17 cellular contexts compared by ENCODE assay signal in genomic region chr5:34005211-34005610, GRCh38. TPM values are rescaled to one million over a fixed set of nuclear protein-coding genes. Genes with fewer than 3 reads are reported as not detected.
A peak's percentile ranks its signal among the peaks of the same experiment; 100 is the strongest.
DNase-seq lines count a peak whose midpoint lies in the region; ATAC-seq and TF ChIP-seq lines count a peak whose summit lies in the region.
"Had no signal": no experiment of that assay in that cellular context is flagged by ENCODE, and none has a peak within 500 bp of the region (broad histone marks: within the 10 kb centered on the region; RNA-seq: fewer than 3 reads in every experiment).

No MANE protein-coding gene starts in this region.

- ATAC-seq in HG02759 (IDR thresholded peaks at IDR 0.05; ENCODE audit: unreplicated experiment) = no peak
- ATAC-seq: activated CD8-positive, alpha-beta memory T cell treated with anti-CD3 and anti-CD28 coated beads, Interleukin-2, amount 10 ng/mL, durations not matched to agents 7 days and 5 days; esophagus mucosa; heart left ventricle; right cardiac atrium had no signal

- peaks cover 53% of the 10 kb centered on the region for H3K4me1 ChIP-seq in Caco-2
- H3K4me1 ChIP-seq in tibial nerve = peaks cover 0 to 18% (median 8%) of the 10 kb centered on the region in 4 donors

- DNase-seq in ACHN (peak; percentile 92), Caco-2 (no peak), NCI-H446 (lab: John Stamatoyannopoulos, UW) (no peak), tibial nerve (ENCODE audit: low spot score in 2 of 2) (no peak)
- DNase-seq: activated CD8-positive, alpha-beta memory T cell treated with anti-CD3 and anti-CD28 coated beads, Interleukin-2, amount 10 ng/mL, durations not matched to agents 7 days and 5 days; activated naive CD4-positive, alpha-beta T cell; brain microvascular endothelial cell; DMS53; heart left ventricle; midbrain; right cardiac atrium; T-helper 1 cell; trophoblast cell had no signal

- in situ Hi-C loops in ACHN (cut with HindIII; ENCODE audit: low pct_ligation_motif_present, low pct_unique_long_range_greater_than_20kb, low sequenced_read_pairs) = no loop called here

- peaks cover 48% of the 10 kb centered on the region for H3K4me1 Mint-ChIP-seq in Caco-2 (ENCODE audit: low read depth, unreplicated experiment)
- peaks cover 74% of the 10 kb centered on the region for H3K4me1 Mint-ChIP-seq in brain

- WGBS in tibial nerve, 2 donors = 93 to 95% methylated on average over 4 of the region's 4 CpGs

- TF ChIP-seq EP300 in tibial nerve (IDR thresholded peaks at IDR 0.05) = no peak

- POLR2A ChIA-PET in Caco-2 (lab: Charles Lee) = no interaction called here

- no peaks in the 10 kb centered on the region for H3K9me3 ChIP-seq in Caco-2
- H3K9me3 ChIP-seq in tibial nerve = no peaks in the 10 kb centered on the region
- H3K9me3 ChIP-seq: BLaER1, heart left ventricle had no signal

- H3K27ac ChIP-seq in tibial nerve = no peak overlapping the region
- H3K27ac ChIP-seq: BLaER1, brain microvascular endothelial cell, heart left ventricle had no signal

- H3K4me3 Mint-ChIP-seq in Caco-2 (ENCODE audit: unreplicated experiment) = peak overlapping the region; percentile 84
- H3K4me3 Mint-ChIP-seq in brain = peak overlapping the region in 3 of 5 experiments; percentile 45 to 82 (median 73)
- H3K4me3 Mint-ChIP-seq: activated CD8-positive, alpha-beta memory T cell treated with anti-CD3 and anti-CD28 coated beads, Interleukin-2, amount 10 ng/mL, durations not matched to agents 7 days and 5 days had no signal

- peaks cover 2% of the 10 kb centered on the region for H3K9me3 Mint-ChIP-seq in Caco-2 (ENCODE audit: unreplicated experiment)
- no peaks in the 10 kb centered on the region for H3K9me3 Mint-ChIP-seq in brain

- BruUV-seq in Caco-2 (replicated peaks; lab: Mats Ljungman, UMichigan) = no TSS peak

- H3K27ac Mint-ChIP-seq in Caco-2 (ENCODE audit: unreplicated experiment) (no peak overlapping the region), brain (peak overlapping the region in 1 of 5 experiments; percentile 15)
- H3K27ac Mint-ChIP-seq: activated CD8-positive, alpha-beta memory T cell treated with anti-CD3 and anti-CD28 coated beads, Interleukin-2, amount 10 ng/mL, durations not matched to agents 7 days and 5 days had no signal

- H3K4me3 ChIP-seq in Caco-2 (ENCODE audit: low read depth, low read length) (peak overlapping the region; percentile 85), tibial nerve (no peak overlapping the region)
- H3K4me3 ChIP-seq: BLaER1, heart left ventricle had no signal

- no peaks in the 10 kb centered on the region for H3K27me3 ChIP-seq in Caco-2 (replicated peaks; ENCODE audit: control insufficient read depth, insufficient read depth, low read length)
- no peaks in the 10 kb centered on the region for H3K27me3 ChIP-seq in tibial nerve
- H3K27me3 ChIP-seq: BLaER1, brain microvascular endothelial cell, heart left ventricle had no signal

- H3K36me3 Mint-ChIP-seq in Caco-2 (ENCODE audit: insufficient read depth, unreplicated experiment) (peaks cover 77% of the 10 kb centered on the region), brain (peaks cover 25% of the 10 kb centered on the region)

- TF ChIP-seq POLR2A in tibial nerve (IDR thresholded peaks at IDR 0.05) = no peak

- CTCF ChIA-PET in Caco-2 (lab: Charles Lee) = no interaction called here

- H3K27me3 Mint-ChIP-seq in Caco-2 (ENCODE audit: insufficient read depth, unreplicated experiment) = no peaks in the 10 kb centered on the region
- peaks cover 3% of the 10 kb centered on the region for H3K27me3 Mint-ChIP-seq in brain
- H3K27me3 Mint-ChIP-seq: activated CD8-positive, alpha-beta memory T cell treated with anti-CD3 and anti-CD28 coated beads, Interleukin-2, amount 10 ng/mL, durations not matched to agents 7 days and 5 days had no signal

- H3K36me3 ChIP-seq in Caco-2 (ENCODE audit: control insufficient read depth, insufficient read depth, low read length) = peaks cover 10% of the 10 kb centered on the region
- H3K36me3 ChIP-seq in tibial nerve = peaks cover 0 to 34% (median 0%) of the 10 kb centered on the region in 3 donors
- H3K36me3 ChIP-seq: brain microvascular endothelial cell had no signal

- intact Hi-C loops in Caco-2 (cut with micrococcal nuclease; ENCODE audit: unreplicated experiment) = loop anchor here (2.0 kb wide), 1 partner anchor 910 kb away; the partner anchor contains the start of genes BRIX1 and RAD1

- TF ChIP-seq CTCF in Caco-2 (IDR thresholded peaks at IDR 0.05; ENCODE audit: insufficient read depth in 1 of 2, low read depth in 1 of 2, low read length in 1 of 2, severe bottlenecking in 1 of 2, unreplicated experiment in 1 of 2) = no peak
- TF ChIP-seq CTCF in brain (conservative IDR thresholded peaks at IDR 0.05) = no peak
- no peak for TF ChIP-seq CTCF in tibial nerve (IDR thresholded peaks at IDR 0.05)

RNA-seq across cellular contexts. Expression of gene AMACR, which starts 2.6 kb away (rescaled TPM):
- total RNA-seq in Caco-2 (2022) (196 and 204 TPM in 2 replicates), tibial nerve (10 to 100 TPM in 1 of 4 donors, 1 to 10 TPM in 3; 3.7 to 10.7 (median 7.5) TPM)
- 23.1 TPM for polyA plus RNA-seq in brain (ENCODE audit: insufficient read depth, low read depth, low replicate concordance)

RNA-seq across cellular contexts. Expression of gene SLC45A2, which starts 20.7 kb away (rescaled TPM):
- total RNA-seq in Caco-2 (2022) (0.91 and 1.1 TPM in 2 replicates), tibial nerve (not detected)
- 0.15 TPM for polyA plus RNA-seq in brain (ENCODE audit: insufficient read depth, low read depth, low replicate concordance)
- total RNA-seq: esophagus mucosa had no signal
- polyA plus RNA-seq: heart left ventricle had no signal

RNA-seq across cellular contexts. Expression of gene C1QTNF3, which starts 37.8 kb away (rescaled TPM):
- total RNA-seq in Caco-2 (2022) (2.5 and 4.4 TPM in 2 replicates), tibial nerve (1 to 10 TPM; 5.0 to 9.4 (median 7.0) TPM)
- 2.4 TPM for polyA plus RNA-seq in brain (ENCODE audit: insufficient read depth, low read depth, low replicate concordance)

Comparison
In these comparisons a context has a peak if more than half of its experiments do, and no peak if none do; other contexts are left out.
1. RNA of gene AMACR, which starts 2.6 kb away (total RNA-seq): 196 to 204 TPM in Caco-2; 3.7 to 10.7 TPM in tibial nerve; every median in the first group is over 10 times any median in the second.